ENCODE assay signal across 12 cellular contexts in the genomic region with DNA sequence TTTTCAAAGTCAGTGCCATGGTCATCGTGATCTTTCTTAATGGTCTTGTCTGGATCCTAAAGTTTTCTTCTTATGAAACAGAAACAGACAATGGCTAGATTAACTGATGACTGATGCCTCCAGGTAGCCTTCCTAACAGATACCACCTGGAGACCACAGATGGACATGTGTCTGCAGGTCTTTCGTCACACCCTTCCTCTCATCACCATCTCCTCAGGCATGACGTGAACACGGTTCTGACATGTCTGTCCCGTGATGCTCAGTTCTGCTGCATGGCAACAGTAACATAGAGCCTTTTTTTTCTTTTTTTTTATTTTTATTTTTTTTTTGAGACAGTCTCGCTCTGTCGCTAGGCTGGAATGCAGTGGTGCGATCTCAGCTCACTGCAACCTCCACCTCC. TPM values are rescaled to one million over a fixed set of nuclear protein-coding genes. Genes with fewer than 3 reads are reported as not detected.
A peak's percentile ranks its signal among the peaks of the same experiment; 100 is the strongest.
DNase-seq lines count a peak whose midpoint lies in the region; ATAC-seq and TF ChIP-seq lines count a peak whose summit lies in the region.
"Had no signal": no experiment of that assay in that cellular context is flagged by ENCODE, and none has a peak within 500 bp of the region (broad histone marks: within the 10 kb centered on the region; RNA-seq: fewer than 3 reads in every experiment).

No MANE protein-coding gene starts in this region.

- H3K9me2 ChIP-seq in GM23248 (ENCODE audit: insufficient read depth) = no peaks in the 10 kb centered on the region

- in situ Hi-C loops in GM23248 (cut with MboI) = no loop called here

- H3K79me2 ChIP-seq in GM23248 (ENCODE audit: insufficient read depth) = no peaks in the 10 kb centered on the region
- no peaks in the 10 kb centered on the region for H3K79me2 ChIP-seq in OCI-LY3 (ENCODE audit: low read length)

- no peak overlapping the region for H2AFZ ChIP-seq in GM23248
- H2AFZ ChIP-seq in OCI-LY3 (ENCODE audit: low read depth, low read length) = no peak overlapping the region

- H3K27ac ChIP-seq in GM23248 (no peak overlapping the region), OCI-LY3 (ENCODE audit: low read length) (no peak overlapping the region), upper lobe of left lung (no peak overlapping the region)
- H3K27ac ChIP-seq: BLaER1 treated with 17β-estradiol and CSF1 and Interleukin-3, amounts not matched to agents 10 nM and 100 nM had no signal

- H3K4me3 ChIP-seq in GM23248 (no peak overlapping the region), OCI-LY3 (ENCODE audit: low read length) (peak overlapping the region; percentile 26; the same call in 1 of the 2 replicates), epithelial cell of esophagus (ENCODE audit: low read length) (no peak overlapping the region), upper lobe of left lung (no peak overlapping the region)
- H3K4me3 ChIP-seq: BLaER1 treated with 17β-estradiol and CSF1 and Interleukin-3, amounts not matched to agents 10 nM and 100 nM had no signal

- TF ChIP-seq EP300 in upper lobe of left lung (IDR thresholded peaks at IDR 0.05) = no peak

- DNase-seq in GM23248 = peak; percentile 21
- peak; percentile 51 for DNase-seq in epithelial cell of esophagus (ENCODE audit: low read depth)
- DNase-seq in left kidney (ENCODE audit: low read depth, low spot score) = peak; percentile 13
- no peak for DNase-seq in activated effector memory CD4-positive, alpha-beta T cell treated with anti-CD3 and anti-CD28 coated beads, Interleukin-2, amount 50 U/mL, for 16 hours
- DNase-seq in upper lobe of left lung = no peak
- DNase-seq: 8988T, Caco-2, GOT3, H7 had no signal

- H3K9ac ChIP-seq in GM23248 (no peak overlapping the region), OCI-LY3 (ENCODE audit: low read length) (no peak overlapping the region)
- H3K9ac ChIP-seq: BLaER1 treated with 17β-estradiol and CSF1 and Interleukin-3, amounts not matched to agents 10 nM and 100 nM had no signal

- H3K36me3 ChIP-seq in GM23248 (ENCODE audit: low read depth) (no peaks in the 10 kb centered on the region), OCI-LY3 (replicated peaks; ENCODE audit: low read depth, low read length) (peaks cover 3% of the 10 kb centered on the region), upper lobe of left lung (no peaks in the 10 kb centered on the region)
- H3K36me3 ChIP-seq: BLaER1 treated with 17β-estradiol and CSF1 and Interleukin-3, amounts not matched to agents 10 nM and 100 nM had no signal

- no peaks in the 10 kb centered on the region for H3K27me3 ChIP-seq in GM23248 (replicated peaks; ENCODE audit: insufficient read depth)
- peaks cover 45% of the 10 kb centered on the region for H3K27me3 ChIP-seq in OCI-LY3 (ENCODE audit: low read depth, low read length)
- H3K27me3 ChIP-seq in upper lobe of left lung = no peaks in the 10 kb centered on the region

- H4K20me1 ChIP-seq in GM23248 (ENCODE audit: insufficient read depth) (no peaks in the 10 kb centered on the region), OCI-LY3 (ENCODE audit: insufficient read depth, low read length) (0 out of 2 replicates have a peak, but pooled peaks cover 3% of the 10 kb centered on the region)
- H4K20me1 ChIP-seq: BLaER1 treated with 17β-estradiol and CSF1 and Interleukin-3, amounts not matched to agents 10 nM and 100 nM had no signal

- H3K4me2 ChIP-seq in GM23248 (ENCODE audit: unreplicated experiment) (no peak overlapping the region), OCI-LY3 (ENCODE audit: low read length) (peak overlapping the region; percentile 51)

- H3K4me1 ChIP-seq in GM23248 (ENCODE audit: insufficient read depth) (no peaks in the 10 kb centered on the region), OCI-LY3 (ENCODE audit: low read length) (peaks cover 18% of the 10 kb centered on the region), upper lobe of left lung (no peaks in the 10 kb centered on the region)
- H3K4me1 ChIP-seq: Caco-2 had no signal

- WGBS in GM23248 (ENCODE audit: low coverage in 1 of 2, low lambda C conversion rate in 2 of 2, missing lambda C conversion rate in 2 of 2), 2 experiments = 46 to 50% methylated on average over 8 of the region's 8 CpGs
- 83 to 86% methylated on average over 8 of the region's 8 CpGs for WGBS in upper lobe of left lung, 2 donors

- H3K9me3 ChIP-seq in GM23248 (ENCODE audit: low read depth) = no peaks in the 10 kb centered on the region
- 0 out of 2 replicates have a peak, but pooled peaks cover 6% of the 10 kb centered on the region for H3K9me3 ChIP-seq in OCI-LY3 (ENCODE audit: insufficient read depth, low read length)
- no peaks in the 10 kb centered on the region for H3K9me3 ChIP-seq in upper lobe of left lung
- H3K9me3 ChIP-seq: Caco-2 had no signal

- TF ChIP-seq CTCF in OCI-LY3 (IDR thresholded peaks at IDR 0.05; ENCODE audit: low read depth, low read length) = no peak
- TF ChIP-seq CTCF in epithelial cell of esophagus (IDR thresholded peaks at IDR 0.05; ENCODE audit: insufficient read depth, low read depth, low read length, missing control alignments) = no peak
- no peak for TF ChIP-seq CTCF in upper lobe of left lung (IDR thresholded peaks at IDR 0.05)

- no peak for TF ChIP-seq POLR2A in upper lobe of left lung (IDR thresholded peaks at IDR 0.05)

- H3F3A ChIP-seq in GM23248 (ENCODE audit: insufficient read depth) = no peaks in the 10 kb centered on the region

- no peak for ATAC-seq in GM21786 (IDR thresholded peaks at IDR 0.05; ENCODE audit: unreplicated experiment)
- no peak for ATAC-seq in upper lobe of left lung (ENCODE audit: low FRiP score in 2 of 2)

RNA-seq across cellular contexts. Expression of a gene that starts 13.1 kb away (rescaled TPM):
- total RNA-seq in GM23248 (2014; rRNA removed; shearing (Covaris generic)) = 295 and 305 TPM in 2 replicates
- 111 and 118 TPM in 2 replicates for polyA plus RNA-seq in GM23248 (2016; fragmentation: Nextera tagmentation; extraction: Ambion mirVana)
- total RNA-seq in upper lobe of left lung = 100 to 1,000 TPM in 5 of 6 donors, 10 to 100 TPM in 1; 80.7 to 394 (median 236) TPM

Comparison
In these comparisons a context has a peak if more than half of its experiments do, and no peak if none do; other contexts are left out.
1. DNase-seq: peak in GM23248 (single experiment), epithelial cell of esophagus (single experiment) and left kidney (single experiment); none in activated effector memory CD4-positive, alpha-beta T cell treated with anti-CD3 and anti-CD28 coated beads, Interleukin-2, amount 50 U/mL, for 16 hours (single experiment) and upper lobe of left lung (0 of 2).